In genomic region chr2:56133931-56134629, GRCh38 we compare ENCODE assay signal across 15 cellular contexts. TPM values are rescaled to one million over a fixed set of nuclear protein-coding genes. Genes with fewer than 3 reads are reported as not detected.
"Had no signal": no experiment of that assay in that cellular context is flagged by ENCODE, and none has a peak within 500 bp of the region (broad histone marks: within the 10 kb centered on the region; RNA-seq: fewer than 3 reads in every experiment).

No MANE protein-coding gene starts in this region.

- H3K9me3 ChIP-seq: gastrocnemius medialis had no signal

- H3K27me3 ChIP-seq: gastrocnemius medialis had no signal

- H3K79me2 ChIP-seq: parathyroid adenoma had no signal

- H3K9ac ChIP-seq: parathyroid adenoma had no signal

- H3K4me1 ChIP-seq: gastrocnemius medialis, parathyroid adenoma had no signal

- H3K4me3 ChIP-seq: gastrocnemius medialis had no signal

- H3K36me3 ChIP-seq: gastrocnemius medialis had no signal

- ATAC-seq: activated CD4-positive, alpha-beta T cell treated with anti-CD3 and anti-CD28 coated beads for 36 hours; activated T-cell treated with anti-CD3 and anti-CD28 coated beads, Interleukin-2, amount 50 U/mL, for 72 hours; gastrocnemius medialis had no signal

- H2AFZ ChIP-seq: parathyroid adenoma had no signal

- DNase-seq: activated CD4-positive, alpha-beta memory T cell treated with anti-CD3 and anti-CD28 coated beads, Interleukin-2, amount 10 ng/mL, durations not matched to agents 7 days and 5 days; activated CD4-positive, alpha-beta T cell treated with anti-CD3 and anti-CD28 coated beads for 36 hours; activated CD8-positive, alpha-beta memory T cell treated with anti-CD3 and anti-CD28 coated beads, Interleukin-2, amount 50 U/mL, for 4 hours; activated gamma-delta T cell treated with Interleukin-2 at 50 U/mL for 16 hours; activated naive CD8-positive, alpha-beta T cell treated with anti-CD3 and anti-CD28 coated beads, Interleukin-2, amount 10 ng/mL, durations not matched to agents 7 days and 5 days; activated T-cell treated with anti-CD3 and anti-CD28 coated beads, Interleukin-2, amount 50 U/mL, for 72 hours; anterior cingulate cortex; gastrocnemius medialis; hypothalamus; kidney glomerular epithelial cell; retina; T-helper 2 cell had no signal

- H3K27ac ChIP-seq: gastrocnemius medialis, parathyroid adenoma, VCaP had no signal

RNA-seq across cellular contexts. Expression of gene CCDC85A, which starts 49.7 kb away (rescaled TPM):
- total RNA-seq: activated CD4-positive, alpha-beta memory T cell treated with anti-CD3 and anti-CD28 coated beads, Interleukin-2, amount 10 ng/mL, durations not matched to agents 7 days and 5 days; activated CD4-positive, alpha-beta T cell treated with anti-CD3 and anti-CD28 coated beads for 36 hours; activated naive CD8-positive, alpha-beta T cell treated with anti-CD3 and anti-CD28 coated beads, Interleukin-2, amount 10 ng/mL, durations not matched to agents 7 days and 5 days; activated T-cell treated with anti-CD3 and anti-CD28 coated beads, Interleukin-2, amount 50 U/mL, for 72 hours; fibroblast of lung had no signal
